ENCODE assay signal across 8 cellular contexts in the genomic region with DNA sequence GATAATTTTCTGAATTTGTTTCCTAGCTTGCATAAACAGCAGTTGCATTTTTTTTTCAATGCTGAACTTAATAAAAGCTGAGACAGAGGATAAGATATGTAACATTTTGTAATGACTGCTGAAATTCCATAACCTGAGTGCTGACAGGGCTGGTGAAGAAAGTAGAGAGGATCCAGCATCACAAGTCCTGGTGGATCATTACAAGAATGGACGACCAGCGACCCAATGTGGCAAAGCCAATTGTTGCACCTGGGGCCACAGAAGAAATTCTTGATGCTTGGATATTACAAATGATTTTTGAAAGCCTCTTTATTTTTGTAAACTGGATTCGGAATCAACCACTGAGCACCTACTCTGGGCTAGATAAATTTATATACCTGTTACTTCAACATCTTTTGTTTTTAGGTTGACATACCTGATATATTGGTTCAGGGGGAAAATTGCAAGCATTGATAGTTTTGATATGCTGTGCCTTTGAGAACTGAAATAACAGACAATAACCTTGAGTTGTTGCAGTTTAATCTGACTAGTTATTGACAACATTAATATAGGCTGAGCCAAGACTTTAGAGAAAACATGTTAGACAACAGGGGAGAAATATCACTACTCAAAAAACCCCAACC. TPM values are rescaled to one million over a fixed set of nuclear protein-coding genes. Genes with fewer than 3 reads are reported as not detected.
DNase-seq lines count a peak whose midpoint lies in the region; FAIRE-seq and TF ChIP-seq lines count a peak whose summit lies in the region.

No MANE protein-coding gene starts in this region.

- no peak overlapping the region for H3K4me3 Mint-ChIP-seq in mesothelial cell of epicardium

- no peaks in the 10 kb centered on the region for H3K36me3 ChIP-seq in H1 (ENCODE audit: control insufficient read depth in 2 of 4, insufficient read depth in 4 of 4, low read length in 3 of 4)
- no peaks in the 10 kb centered on the region for H3K36me3 ChIP-seq in suprapubic skin

- H3K56ac ChIP-seq in H1 (replicated peaks; ENCODE audit: insufficient read length, low read depth, low read length) = no peak overlapping the region

- no peaks in the 10 kb centered on the region for H3K36me3 Mint-ChIP-seq in mesothelial cell of epicardium

- TF ChIP-seq CTCF in WI38 (IDR thresholded peaks at IDR 0.05; ENCODE audit: low read depth, low read length) (peak; percentile 83), H1 (IDR thresholded peaks at IDR 0.05; ENCODE audit: control extremely low read depth in 1 of 3, insufficient read depth in 1 of 3, low read depth in 1 of 3, low read length in 3 of 3) (peak; percentile 66 to 92 (median 84)), mesothelial cell of epicardium (IDR thresholded peaks at IDR 0.05; ENCODE audit: unreplicated experiment) (peak; percentile 43), suprapubic skin (IDR thresholded peaks at IDR 0.05) (peak; percentile 71 to 76)

- no peak overlapping the region for H4K8ac ChIP-seq in H1 (ENCODE audit: extremely low read depth, insufficient read depth, low read length)

- no peaks in the 10 kb centered on the region; a peak in 1 of 7 replicates for H3K4me1 ChIP-seq in H1 (replicated peaks in 1 of 4; ENCODE audit: control insufficient read depth in 3 of 4, insufficient read depth in 4 of 4, low read length in 3 of 4)
- H3K4me1 ChIP-seq in suprapubic skin = peaks cover 8% of the 10 kb centered on the region

- no peak overlapping the region for H2AK5ac ChIP-seq in H1 (ENCODE audit: low read depth, low read length)

- H2BK12ac ChIP-seq in H1 (ENCODE audit: low read depth, low read length) = no peak overlapping the region

- H3K27ac ChIP-seq in H1 (ENCODE audit: low read depth, low read length) (no peak overlapping the region), suprapubic skin (no peak overlapping the region)

- H3K27ac Mint-ChIP-seq in mesothelial cell of epicardium = no peak overlapping the region

- peak; percentile 80 for FAIRE-seq in GM12891 (lab: Jason Lieb, UNC)
- peak; percentile 84 for FAIRE-seq in H1 (lab: Jason Lieb, UNC)

- no peaks in the 10 kb centered on the region for H3K79me1 ChIP-seq in H1 (ENCODE audit: low read depth, low read length)

- H2BK15ac ChIP-seq in H1 (ENCODE audit: low read length) = no peak overlapping the region

- H2AFZ ChIP-seq in H1 (ENCODE audit: low read length) = no peak overlapping the region

- DNase-seq in AG08395 (ENCODE audit: low spot score) = peak; percentile 72
- DNase-seq in GM12891 (ENCODE audit: insufficient read length, low spot score) = no peak
- peak; percentile 39 for DNase-seq in NCI-H2171 (lab: John Stamatoyannopoulos, UW)
- peak in 1 of 2 experiments; percentile 72 for DNase-seq in H1 (ENCODE audit: low read depth in 1 of 2, low spot score in 2 of 2)
- peak in 1 of 2 experiments; percentile 67 for DNase-seq in mesothelial cell of epicardium (ENCODE audit: low spot score in 2 of 2, unreplicated experiment in 2 of 2)
- no peak for DNase-seq in suprapubic skin (ENCODE audit: low spot score in 2 of 2)
- DNase-seq in cortex of kidney (lab: John Stamatoyannopoulos, UW) = no peak

- H3K4me3 ChIP-seq in WI38 (ENCODE audit: low read depth, low read length) = no peak overlapping the region
- H3K4me3 ChIP-seq in H1 (ENCODE audit: extremely low read depth in 1 of 4, insufficient read depth in 2 of 4, low read depth in 3 of 4, low read length in 4 of 4) = no peak overlapping the region
- no peak overlapping the region for H3K4me3 ChIP-seq in suprapubic skin

- no peaks in the 10 kb centered on the region for H3K23me2 ChIP-seq in H1 (ENCODE audit: low read depth, low read length)

- no peak overlapping the region for H3K4ac ChIP-seq in H1 (replicated peaks; ENCODE audit: insufficient read length, low read depth, low read length)

- peaks cover 12% of the 10 kb centered on the region for H3K4me1 Mint-ChIP-seq in mesothelial cell of epicardium

- no peak overlapping the region for H2BK5ac ChIP-seq in H1 (ENCODE audit: low read depth, low read length)

- 10% methylated on average over 3 of the region's 3 CpGs; no CpG with 5 or more reads in 1 of the 2 experiments for WGBS in H1 (ENCODE audit: extremely low coverage in 1 of 2, insufficient coverage in 1 of 2, insufficient read length in 1 of 2, insufficient replicate concordance in 2 of 2, low coverage in 1 of 2, low lambda C conversion rate in 2 of 2, missing lambda C conversion rate in 1 of 2), 2 experiments
- WGBS in suprapubic skin = 3% methylated on average over 3 of the region's 3 CpGs

- H3K23ac ChIP-seq in H1 (ENCODE audit: insufficient read length) = no peak overlapping the region

- no peak overlapping the region for H3K9ac ChIP-seq in H1 (replicated peaks in 1 of 4; ENCODE audit: extremely low read depth in 1 of 4, low read depth in 3 of 4, low read length in 3 of 4)

- no peak overlapping the region for H3K18ac ChIP-seq in H1 (ENCODE audit: extremely low read depth, low read length)

- H3K14ac ChIP-seq in H1 (ENCODE audit: insufficient read length) = no peak overlapping the region

- TF ChIP-seq POLR2A in GM12891 (IDR thresholded peaks at IDR 0.05; ENCODE audit: low read depth, low read length) (no peak), H1 (IDR thresholded peaks at IDR 0.05; ENCODE audit: control extremely low read depth in 1 of 2, low read depth in 2 of 2, low read length in 2 of 2) (no peak), suprapubic skin (IDR thresholded peaks at IDR 0.05) (no peak)

- H3K27me3 Mint-ChIP-seq in mesothelial cell of epicardium (ENCODE audit: low read depth) = no peaks in the 10 kb centered on the region

- TF ChIP-seq RAD21 in H1 (IDR thresholded peaks at IDR 0.05 in 1 of 2, conservative IDR thresholded peaks at IDR 0.05 in 1 of 2; ENCODE audit: low read depth in 2 of 2, low read length in 2 of 2) = peak; percentile 99 to 100

- peaks cover 0 to 2% of the 10 kb centered on the region in 2 experiments for H4K20me1 ChIP-seq in H1 (replicated peaks in 1 of 2; ENCODE audit: control insufficient read depth in 1 of 2, insufficient read depth in 2 of 2, low read length in 2 of 2)

- peaks cover 0 to 4% of the 10 kb centered on the region in 2 experiments; a peak in 2 of 4 replicates for H3K79me2 ChIP-seq in H1 (ENCODE audit: control insufficient read depth in 1 of 2, insufficient read depth in 2 of 2, low read length in 2 of 2)

- no peak for TF ChIP-seq EP300 in H1 (IDR thresholded peaks at IDR 0.05; ENCODE audit: borderline replicate concordance in 1 of 2, low read depth in 2 of 2, low read length in 2 of 2)
- no peak for TF ChIP-seq EP300 in suprapubic skin (IDR thresholded peaks at IDR 0.05)

- H2BK120ac ChIP-seq in H1 (replicated peaks; ENCODE audit: low read depth, low read length) = no peak overlapping the region

- no peak overlapping the region for H4K91ac ChIP-seq in H1 (replicated peaks; ENCODE audit: insufficient read length, low read length)

- H3K4me2 ChIP-seq in H1 (ENCODE audit: insufficient read depth in 1 of 2, low read depth in 2 of 2, low read length in 2 of 2) = no peak overlapping the region

- H3K9me3 Mint-ChIP-seq in mesothelial cell of epicardium = no peaks in the 10 kb centered on the region

- H4K5ac ChIP-seq in H1 (ENCODE audit: insufficient read length, low read depth, low read length) = no peak overlapping the region

- CTCF ChIA-PET in H1 (lab: Charles Lee; ENCODE audit: partially characterized antibody) = interaction anchor here (0.6 to 3.3 kb wide), 16 partner anchors 12 to 686 kb away, joined by 3 to 12 read pairs (median 4); partner anchors contain the start of gene GNB4

- no peaks in the 10 kb centered on the region for H3K27me3 ChIP-seq in H1 (replicated peaks in 1 of 4; ENCODE audit: control insufficient read depth in 3 of 4, extremely low read depth in 1 of 4, insufficient read depth in 3 of 4, low read length in 3 of 4)
- no peaks in the 10 kb centered on the region for H3K27me3 ChIP-seq in suprapubic skin

- H2BK20ac ChIP-seq in H1 (ENCODE audit: low read length) = no peak overlapping the region

- H3K9me3 ChIP-seq in H1 (ENCODE audit: insufficient read depth in 2 of 2, low read depth in 1 of 2, low read length in 1 of 2) (no peaks in the 10 kb centered on the region), suprapubic skin (no peaks in the 10 kb centered on the region)

- POLR2A ChIA-PET in H1 (lab: Charles Lee; ENCODE audit: partially characterized antibody) = no interaction called here

RNA-seq across cellular contexts. Expression of gene ACTL6A, which starts 3.9 kb away (rescaled TPM):
- 50.5 TPM for polyA plus RNA-seq in GM12891 (2012; ENCODE audit: low read depth, missing spikeins)
- total RNA-seq in H1 (2021; fragmentation: NEBNext Ultra II Directional; extraction: Animal tissue kit (Norgen Biotek cat#: 25700)) = 76.9 and 83.3 TPM in 2 replicates
- 99.5 and 141 TPM in 2 replicates for polyA plus RNA-seq in H1 (2011; rRNA removed)
- 151 TPM for polyA plus RNA-seq in H1 (2011; cell fraction: cytosol; rRNA removed)
- polyA plus RNA-seq in H1 (2011; cell fraction: nucleus; rRNA removed) = 28.3 TPM
- polyA plus RNA-seq in H1 (2012, experiment 1 of 2) = 77.3 to 85.3 TPM (median 83.5 TPM) in 4 replicates
- 9.7 TPM for polyA plus RNA-seq in H1 (2012, experiment 2 of 2)
- 52.9 TPM for polyA plus RNA-seq in H1 (2013, experiment 1 of 2)
- polyA plus RNA-seq in H1 (2013, experiment 2 of 2) = 50.2 TPM
- 48.6 and 71.2 TPM in 2 replicates for polyA minus RNA-seq in H1 (2011; rRNA and poly(A)+ RNA removed)
- polyA minus RNA-seq in H1 (2011; cell fraction: cytosol; rRNA and poly(A)+ RNA removed) = 47.9 TPM
- polyA minus RNA-seq in H1 (2011; cell fraction: nucleus; rRNA and poly(A)+ RNA removed) = 49.3 TPM
- 43.5 to 45.2 TPM (median 44.2 TPM) in 3 replicates for total RNA-seq in mesothelial cell of epicardium
- 10 to 100 TPM; 46.3 to 74.8 (median 69.5) TPM for total RNA-seq in suprapubic skin

RNA-seq across cellular contexts. Expression of gene MRPL47, which starts 45.6 kb away (rescaled TPM):
- polyA plus RNA-seq in GM12891 (2012; ENCODE audit: low read depth, missing spikeins) = 47.8 TPM
- 76.6 and 81.4 TPM in 2 replicates for total RNA-seq in H1 (2021; fragmentation: NEBNext Ultra II Directional; extraction: Animal tissue kit (Norgen Biotek cat#: 25700))
- 12.2 and 26.1 TPM in 2 replicates for polyA plus RNA-seq in H1 (2011; rRNA removed)
- 43.0 TPM for polyA plus RNA-seq in H1 (2011; cell fraction: cytosol; rRNA removed)
- polyA plus RNA-seq in H1 (2011; cell fraction: nucleus; rRNA removed) = 8.4 TPM
- 48.2 to 95.1 TPM (median 61.8 TPM) in 4 replicates for polyA plus RNA-seq in H1 (2012, experiment 1 of 2)
- polyA plus RNA-seq in H1 (2012, experiment 2 of 2) = 17.6 TPM
- polyA plus RNA-seq in H1 (2013, experiment 1 of 2) = 111 TPM
- polyA plus RNA-seq in H1 (2013, experiment 2 of 2) = 114 TPM
- polyA minus RNA-seq in H1 (2011; rRNA and poly(A)+ RNA removed) = 10.4 and 13.5 TPM in 2 replicates
- polyA minus RNA-seq in H1 (2011; cell fraction: cytosol; rRNA and poly(A)+ RNA removed) = 10.6 TPM
- 16.0 TPM for polyA minus RNA-seq in H1 (2011; cell fraction: nucleus; rRNA and poly(A)+ RNA removed)
- total RNA-seq in mesothelial cell of epicardium (31.1 to 33.0 TPM (median 32.7 TPM) in 3 replicates), suprapubic skin (10 to 100 TPM in 3 of 4 donors, 1 to 10 TPM in 1; 9.6 to 14.5 (median 12.1) TPM)

RNA-seq across cellular contexts. Expression of gene NDUFB5, which starts 45.7 kb away (rescaled TPM):
- polyA plus RNA-seq in GM12891 (2012; ENCODE audit: low read depth, missing spikeins) = 99.6 TPM
- total RNA-seq in H1 (2021; fragmentation: NEBNext Ultra II Directional; extraction: Animal tissue kit (Norgen Biotek cat#: 25700)) = 74.1 and 85.8 TPM in 2 replicates
- polyA plus RNA-seq in H1 (2011; rRNA removed) = 16.4 and 46.1 TPM in 2 replicates
- polyA plus RNA-seq in H1 (2011; cell fraction: cytosol; rRNA removed) = 36.7 TPM
- 6.3 TPM for polyA plus RNA-seq in H1 (2011; cell fraction: nucleus; rRNA removed)
- polyA plus RNA-seq in H1 (2012, experiment 1 of 2) = 28.0 to 59.9 TPM (median 44.3 TPM) in 4 replicates
- 21.5 TPM for polyA plus RNA-seq in H1 (2012, experiment 2 of 2)
- 84.1 TPM for polyA plus RNA-seq in H1 (2013, experiment 1 of 2)
- polyA plus RNA-seq in H1 (2013, experiment 2 of 2) = 84.7 TPM
- 5.3 and 5.4 TPM in 2 replicates for polyA minus RNA-seq in H1 (2011; rRNA and poly(A)+ RNA removed)
- polyA minus RNA-seq in H1 (2011; cell fraction: cytosol; rRNA and poly(A)+ RNA removed) = 14.7 TPM
- polyA minus RNA-seq in H1 (2011; cell fraction: nucleus; rRNA and poly(A)+ RNA removed) = 7.5 TPM
- total RNA-seq in mesothelial cell of epicardium = 63.8 to 67.5 TPM (median 66.9 TPM) in 3 replicates
- 10 to 100 TPM; 44.8 to 75.9 (median 60.9) TPM for total RNA-seq in suprapubic skin

Comparison
In these comparisons a context has a peak if more than half of its experiments do, and no peak if none do; other contexts are left out.
1. DNase-seq: peak in AG08395 (single experiment) and NCI-H2171 (single experiment); none in GM12891 (single experiment), suprapubic skin (0 of 2) and cortex of kidney (single experiment).
2. Peak in every context shown above with its lines, with median percentiles within 50 percentile points of each other: CTCF ChIP-seq.